Comparison of ENCODE assay signal across 26 cellular contexts in the genomic region with DNA sequence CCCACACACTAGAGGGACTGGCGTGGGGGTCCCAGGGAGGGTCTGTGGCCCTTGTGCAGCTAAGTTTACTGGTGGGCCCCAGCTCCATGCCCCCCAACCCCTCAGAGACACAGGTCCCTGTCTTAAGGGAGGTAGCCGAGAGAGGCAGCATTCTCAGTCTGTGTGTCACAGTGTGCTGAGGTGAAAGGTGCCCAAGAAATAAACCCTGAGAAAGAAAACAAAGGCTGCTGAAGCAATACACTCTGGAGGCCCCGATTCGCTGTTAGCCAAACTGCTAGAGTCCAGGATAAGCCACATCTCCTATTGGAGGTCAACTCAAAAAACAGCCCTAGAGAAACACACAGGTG.
"Had no signal": no experiment of that assay in that cellular context is flagged by ENCODE, and none has a peak within 500 bp of the region (broad histone marks: within the 10 kb centered on the region; RNA-seq: fewer than 3 reads in every experiment).

No MANE protein-coding gene starts in this region.

- H3K9me3 Mint-ChIP-seq: activated CD4-positive, alpha-beta T cell treated with anti-CD3 and anti-CD28 coated beads, Interleukin-2, amount 10 ng/mL, durations not matched to agents 7 days and 5 days; activated CD8-positive, alpha-beta T cell treated with anti-CD3 and anti-CD28 coated beads for 36 hours; central memory CD8-positive, alpha-beta T cell; endodermal cell; naive thymus-derived CD4-positive, alpha-beta T cell; stimulated activated naive CD8-positive, alpha-beta T cell treated with anti-CD3 and anti-CD28 coated beads, Interleukin-15, Interleukin-2, amounts not matched to agents 100 ng/mL and 50 ng/mL, for 24 hours had no signal

- H3K4me1 ChIP-seq: adrenal gland, pancreas, tibial nerve, vagina had no signal

- H3K27ac Mint-ChIP-seq: activated CD4-positive, alpha-beta T cell treated with anti-CD3 and anti-CD28 coated beads, Interleukin-2, amount 10 ng/mL, durations not matched to agents 7 days and 5 days; activated CD8-positive, alpha-beta memory T cell treated with anti-CD3 and anti-CD28 coated beads, Interleukin-2, amount 10 ng/mL, durations not matched to agents 7 days and 5 days; activated CD8-positive, alpha-beta T cell treated with anti-CD3 and anti-CD28 coated beads for 36 hours; activated naive CD8-positive, alpha-beta T cell; endodermal cell; stimulated activated naive CD8-positive, alpha-beta T cell treated with anti-CD3 and anti-CD28 coated beads, Interleukin-15, Interleukin-2, amounts not matched to agents 100 ng/mL and 50 ng/mL, for 24 hours had no signal

- H3K9me3 ChIP-seq: adrenal gland, heart right ventricle, neutrophil, pancreas, psoas muscle, tibial nerve, vagina had no signal

- H3K4me3 Mint-ChIP-seq: activated CD4-positive, alpha-beta T cell treated with anti-CD3 and anti-CD28 coated beads, Interleukin-2, amount 10 ng/mL, durations not matched to agents 7 days and 5 days; activated CD8-positive, alpha-beta memory T cell treated with anti-CD3 and anti-CD28 coated beads, Interleukin-2, amount 10 ng/mL, durations not matched to agents 7 days and 5 days; activated CD8-positive, alpha-beta T cell treated with anti-CD3 and anti-CD28 coated beads for 36 hours; activated naive CD8-positive, alpha-beta T cell; central memory CD8-positive, alpha-beta T cell; endodermal cell; naive thymus-derived CD4-positive, alpha-beta T cell; stimulated activated naive CD8-positive, alpha-beta T cell treated with anti-CD3 and anti-CD28 coated beads, Interleukin-15, Interleukin-2, amounts not matched to agents 100 ng/mL and 50 ng/mL, for 24 hours had no signal

- DNase-seq: activated CD4-positive, alpha-beta T cell treated with anti-CD3 and anti-CD28 coated beads, Interleukin-2, amount 10 ng/mL, durations not matched to agents 7 days and 5 days; activated CD4-positive, CD25-positive, alpha-beta regulatory T cell treated with anti-CD3 and anti-CD28 coated beads, Interleukin-2, amount 50 U/mL, for 72 hours; activated CD8-positive, alpha-beta memory T cell treated with anti-CD3 and anti-CD28 coated beads, Interleukin-2, amount 10 ng/mL, durations not matched to agents 7 days and 5 days; activated CD8-positive, alpha-beta T cell treated with anti-CD3 and anti-CD28 coated beads for 36 hours; activated naive CD4-positive, alpha-beta T cell; activated T-cell treated with anti-CD3 and anti-CD28 coated beads for 4 hours; adrenal gland; endodermal cell; heart right ventricle; left colon; naive thymus-derived CD4-positive, alpha-beta T cell; pancreas; psoas muscle; stimulated activated CD4-positive, alpha-beta T cell treated with anti-CD3 and anti-CD28 coated beads, Interleukin-12 subunit alpha, Interleukin-12 subunit beta, amount 100 ng/mL, for 4 hours; stimulated activated CD4-positive, alpha-beta T cell treated with anti-CD3 and anti-CD28 coated beads, Interleukin-4, amount 100 ng/mL, for 4 hours; T-helper 1 cell; WERI-Rb-1 had no signal

- H3K4me1 Mint-ChIP-seq: activated CD4-positive, alpha-beta T cell treated with anti-CD3 and anti-CD28 coated beads, Interleukin-2, amount 10 ng/mL, durations not matched to agents 7 days and 5 days; activated CD8-positive, alpha-beta memory T cell treated with anti-CD3 and anti-CD28 coated beads, Interleukin-2, amount 10 ng/mL, durations not matched to agents 7 days and 5 days; endodermal cell had no signal

- H3K27me3 Mint-ChIP-seq: activated CD4-positive, alpha-beta T cell treated with anti-CD3 and anti-CD28 coated beads, Interleukin-2, amount 10 ng/mL, durations not matched to agents 7 days and 5 days; activated CD8-positive, alpha-beta memory T cell treated with anti-CD3 and anti-CD28 coated beads, Interleukin-2, amount 10 ng/mL, durations not matched to agents 7 days and 5 days; activated CD8-positive, alpha-beta T cell treated with anti-CD3 and anti-CD28 coated beads for 36 hours; activated naive CD8-positive, alpha-beta T cell; central memory CD8-positive, alpha-beta T cell; naive thymus-derived CD4-positive, alpha-beta T cell; stimulated activated naive CD8-positive, alpha-beta T cell treated with anti-CD3 and anti-CD28 coated beads, Interleukin-15, Interleukin-2, amounts not matched to agents 100 ng/mL and 50 ng/mL, for 24 hours had no signal

- H3K4me3 ChIP-seq: adrenal gland, coronary artery, heart right ventricle, pancreas, psoas muscle, tibial nerve, vagina had no signal

- H3K27ac ChIP-seq: adrenal gland, coronary artery, epithelial cell of prostate, heart right ventricle, neutrophil, pancreas, psoas muscle, tibial nerve, vagina, WERI-Rb-1 had no signal

- H3K27me3 ChIP-seq: adrenal gland, heart right ventricle, neutrophil, pancreas, tibial nerve, vagina had no signal

- ATAC-seq: activated CD8-positive, alpha-beta memory T cell treated with anti-CD3 and anti-CD28 coated beads, Interleukin-2, amount 10 ng/mL, durations not matched to agents 7 days and 5 days; activated CD8-positive, alpha-beta T cell treated with anti-CD3 and anti-CD28 coated beads for 36 hours; left colon; naive thymus-derived CD4-positive, alpha-beta T cell; pancreas; psoas muscle; right cardiac atrium had no signal
